ENCODE assay signal across 26 cellular contexts in genomic region chr15:27872355-27872754, GRCh38.
"Had no signal": no experiment of that assay in that cellular context is flagged by ENCODE, and none has a peak within 500 bp of the region (broad histone marks: within the 10 kb centered on the region; RNA-seq: fewer than 3 reads in every experiment).

No MANE protein-coding gene starts in this region.

- H3K36me3 ChIP-seq: neutrophil, pancreas, prostate gland, right atrium auricular region, right lobe of liver, sigmoid colon, stomach, thoracic aorta, thyroid gland, tibial nerve, upper lobe of left lung, uterus had no signal

- H3K27ac ChIP-seq: neutrophil, pancreas, prostate gland, right atrium auricular region, right lobe of liver, sigmoid colon, stomach, thoracic aorta, thyroid gland, tibial nerve, upper lobe of left lung, uterus had no signal

- H3K4me3 ChIP-seq: pancreas, prostate gland, right atrium auricular region, right lobe of liver, sigmoid colon, stomach, thoracic aorta, thyroid gland, tibial nerve, upper lobe of left lung, uterus had no signal

- H3K9me3 ChIP-seq: neutrophil, pancreas, prostate gland, right atrium auricular region, right lobe of liver, thoracic aorta, thyroid gland, tibial nerve, upper lobe of left lung, uterus had no signal

- H3K4me1 ChIP-seq: pancreas, prostate gland, right atrium auricular region, right lobe of liver, sigmoid colon, stomach, thyroid gland, upper lobe of left lung, uterus had no signal

- ATAC-seq: naive thymus-derived CD8-positive, alpha-beta T cell; natural killer cell treated with Interleukin-12 subunit alpha and Interleukin-12 subunit beta and Interleukin-15 and Interleukin-18, amount 100 ng/mL, for 72 hours; pancreas; right lobe of liver; stimulated activated effector memory CD8-positive, alpha-beta T cell treated with anti-CD3 and anti-CD28 coated beads, Interleukin-12 subunit alpha, Interleukin-12 subunit beta, amount 100 ng/mL, for 72 hours; stimulated activated naive B cell treated with anti-CD40 and anti-IgM and Interleukin-4, amounts not matched to agents 10 μg/mL and 1 μg/mL and 100 μg/mL, for 72 hours had no signal

- DNase-seq: naive thymus-derived CD8-positive, alpha-beta T cell; nephron progenitor cell; nucleus accumbens; pancreas; retina; right lobe of liver; sigmoid colon; small intestine; stimulated activated CD4-positive, alpha-beta T cell treated with anti-CD3 and anti-CD28 coated beads, Interleukin-15, amount 100 ng/mL, for 24 hours; stimulated activated CD4-positive, alpha-beta T cell treated with anti-CD3 and anti-CD28 coated beads, Interleukin-2, amount 100 ng/mL, for 24 hours; stimulated activated CD4-positive, alpha-beta T cell treated with anti-CD3 and anti-CD28 coated beads, Interleukin-2, amount 100 ng/mL, for 48 hours; stimulated activated CD4-positive, alpha-beta T cell treated with anti-CD3 and anti-CD28 coated beads, Interleukin-4, amount 100 ng/mL, for 24 hours; stimulated activated naive B cell treated with anti-CD40 and anti-IgM and Interleukin-4, amounts not matched to agents 10 μg/mL and 1 μg/mL and 100 μg/mL, for 72 hours; stimulated activated naive CD4-positive, alpha-beta T cell treated with Interleukin-2 at 50 U/mL for 16 hours; stomach; thyroid gland; trophoblast cell; upper lobe of left lung; uterus had no signal

- H3K27me3 ChIP-seq: neutrophil, pancreas, right atrium auricular region, right lobe of liver, sigmoid colon, stomach, thyroid gland, tibial nerve, upper lobe of left lung, uterus had no signal

- FAIRE-seq: pancreas, small intestine had no signal
